26 cellular contexts compared by ENCODE assay signal in the genomic region with DNA sequence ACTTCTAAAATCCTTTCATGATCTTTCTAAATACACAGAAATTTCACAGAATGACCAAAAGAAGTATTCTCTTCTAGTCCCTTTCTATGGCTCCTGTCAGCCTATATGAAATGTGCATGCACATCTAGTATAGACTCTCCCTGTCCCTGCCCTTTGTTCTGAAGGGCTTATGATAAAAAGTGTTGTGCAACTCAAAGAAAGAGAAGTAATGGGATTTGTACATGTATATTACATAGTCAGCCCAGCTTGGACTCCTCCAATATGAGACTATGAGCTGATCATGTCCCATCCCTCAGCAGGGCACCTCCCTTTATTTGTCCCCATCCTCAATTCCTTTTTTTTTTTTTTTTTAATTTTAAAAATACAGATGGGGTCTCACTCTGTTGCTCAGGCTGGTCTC. TPM values are rescaled to one million over a fixed set of nuclear protein-coding genes. Genes with fewer than 3 reads are reported as not detected.
"Had no signal": no experiment of that assay in that cellular context is flagged by ENCODE, and none has a peak within 500 bp of the region (broad histone marks: within the 10 kb centered on the region; RNA-seq: fewer than 3 reads in every experiment).

No MANE protein-coding gene starts in this region.

- H2AFZ ChIP-seq: PC-9 had no signal

- H3K4me1 Mint-ChIP-seq: activated CD4-positive, alpha-beta T cell treated with anti-CD3 and anti-CD28 coated beads, Interleukin-2, amount 10 ng/mL, durations not matched to agents 7 days and 5 days; activated naive CD8-positive, alpha-beta T cell treated with anti-CD3 and anti-CD28 coated beads, Interleukin-2, amount 10 ng/mL, durations not matched to agents 7 days and 5 days had no signal

- H3K27ac ChIP-seq: adrenal gland, colonic mucosa, PC-9, VCaP had no signal

- H3K36me3 ChIP-seq: colonic mucosa had no signal

- H3K4me3 Mint-ChIP-seq: activated CD4-positive, alpha-beta memory T cell treated with anti-CD3 and anti-CD28 coated beads for 36 hours; activated CD4-positive, alpha-beta T cell treated with anti-CD3 and anti-CD28 coated beads, Interleukin-2, amount 10 ng/mL, durations not matched to agents 7 days and 5 days; activated naive CD8-positive, alpha-beta T cell treated with anti-CD3 and anti-CD28 coated beads, Interleukin-2, amount 10 ng/mL, durations not matched to agents 7 days and 5 days; activated T-cell treated with anti-CD3 and anti-CD28 coated beads, Interleukin-2, amount 50 U/mL, for 72 hours; T-helper 1 cell treated with Interleukin-12 subunit alpha and Interleukin-12 subunit beta and Interleukin-4 antibody, amounts not matched to agents 30 μg/mL and 1 μg/mL, for 36 hours had no signal

- H3K9me3 ChIP-seq: adrenal gland, colonic mucosa, MG63 had no signal

- H3K27ac Mint-ChIP-seq: activated CD4-positive, alpha-beta memory T cell treated with anti-CD3 and anti-CD28 coated beads for 36 hours; activated naive CD8-positive, alpha-beta T cell treated with anti-CD3 and anti-CD28 coated beads, Interleukin-2, amount 10 ng/mL, durations not matched to agents 7 days and 5 days had no signal

- DNase-seq: activated CD4-positive, alpha-beta memory T cell treated with anti-CD3 and anti-CD28 coated beads for 36 hours; activated CD4-positive, alpha-beta T cell treated with anti-CD3 and anti-CD28 coated beads, Interleukin-2, amount 10 ng/mL, durations not matched to agents 7 days and 5 days; activated CD4-positive, CD25-positive, alpha-beta regulatory T cell; activated CD8-positive, alpha-beta memory T cell treated with anti-CD3 and anti-CD28 coated beads for 24 hours; activated naive CD4-positive, alpha-beta T cell treated with anti-CD3 and anti-CD28 coated beads, Interleukin-2, amount 50 U/mL, for 16 hours; activated naive CD8-positive, alpha-beta T cell treated with anti-CD3 and anti-CD28 coated beads, Interleukin-2, amount 10 ng/mL, durations not matched to agents 7 days and 5 days; activated T-cell treated with anti-CD3 and anti-CD28 coated beads, Interleukin-2, amount 50 U/mL, for 72 hours; adrenal gland; anterior cingulate cortex; colonic mucosa; MG63; NCI-H1092 treated with DMSO at 0.1 percent for 48 hours; NCI-H1417 treated with DMSO at 0.1 percent for 48 hours; NCI-H1694; NCI-H2029; NCI-H345; NCI-H510A; NCI-H526 treated with DMSO at 0.1 percent for 48 hours; NK-92 treated with Interleukin-12 subunit alpha and Interleukin-12 subunit beta, amount 100 ng/mL, for 24 hours; PC-9; SIG-M5; SW 1271; T-helper 9 cell had no signal

- H3K27me3 ChIP-seq: adrenal gland, colonic mucosa, MG63 had no signal

- H3K9me3 Mint-ChIP-seq: activated CD4-positive, alpha-beta memory T cell treated with anti-CD3 and anti-CD28 coated beads for 36 hours; activated CD4-positive, alpha-beta T cell treated with anti-CD3 and anti-CD28 coated beads, Interleukin-2, amount 10 ng/mL, durations not matched to agents 7 days and 5 days; activated naive CD8-positive, alpha-beta T cell treated with anti-CD3 and anti-CD28 coated beads, Interleukin-2, amount 10 ng/mL, durations not matched to agents 7 days and 5 days; activated T-cell treated with anti-CD3 and anti-CD28 coated beads, Interleukin-2, amount 50 U/mL, for 72 hours; T-helper 1 cell treated with Interleukin-12 subunit alpha and Interleukin-12 subunit beta and Interleukin-4 antibody, amounts not matched to agents 30 μg/mL and 1 μg/mL, for 36 hours had no signal

- H3K4me2 ChIP-seq: PC-9 had no signal

- H3K27me3 Mint-ChIP-seq: activated CD4-positive, alpha-beta memory T cell treated with anti-CD3 and anti-CD28 coated beads for 36 hours; activated CD4-positive, alpha-beta T cell treated with anti-CD3 and anti-CD28 coated beads, Interleukin-2, amount 10 ng/mL, durations not matched to agents 7 days and 5 days; activated naive CD8-positive, alpha-beta T cell treated with anti-CD3 and anti-CD28 coated beads, Interleukin-2, amount 10 ng/mL, durations not matched to agents 7 days and 5 days had no signal

- H3K4me1 ChIP-seq: colonic mucosa had no signal

- H3K4me3 ChIP-seq: adrenal gland, colonic mucosa, MG63, PC-9 had no signal

- ATAC-seq: activated T-cell treated with anti-CD3 and anti-CD28 coated beads, Interleukin-2, amount 50 U/mL, for 72 hours had no signal

RNA-seq across cellular contexts. Expression of gene LAX1, which starts 42.1 kb away (rescaled TPM):
- total RNA-seq: cerebellum, PC-9 had no signal
